Comparison of ENCODE assay signal across 17 cellular contexts in the genomic region with DNA sequence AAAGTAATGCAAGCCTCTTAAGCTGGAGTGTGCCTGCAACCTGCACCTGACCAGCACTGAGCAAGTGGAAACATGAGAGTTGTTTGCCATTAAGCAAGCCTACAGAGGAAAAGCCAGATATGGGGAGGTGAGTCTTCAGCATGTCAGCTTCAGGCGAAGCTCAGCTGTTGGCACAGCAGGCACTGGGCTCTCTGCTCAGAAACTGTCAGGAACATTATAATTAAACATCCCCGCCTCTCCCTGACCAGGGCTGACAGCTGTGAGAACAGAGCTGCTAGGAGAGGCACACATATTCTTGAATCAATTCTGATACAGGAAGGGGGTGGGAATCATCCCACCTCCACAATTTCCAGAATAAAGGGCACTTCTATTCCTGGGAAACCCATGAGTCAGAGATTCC. TPM values are rescaled to one million over a fixed set of nuclear protein-coding genes. Genes with fewer than 3 reads are reported as not detected.
DNase-seq lines count a peak whose midpoint lies in the region; ATAC-seq, FAIRE-seq and TF ChIP-seq lines count a peak whose summit lies in the region.
"Had no signal": no experiment of that assay in that cellular context is flagged by ENCODE, and none has a peak within 500 bp of the region (broad histone marks: within the 10 kb centered on the region; RNA-seq: fewer than 3 reads in every experiment).

No MANE protein-coding gene starts in this region.

- FAIRE-seq in bronchial epithelial cell (lab: Jason Lieb, UNC) = no peak
- FAIRE-seq: GM18507 had no signal

- ATAC-seq in GM18909 (IDR thresholded peaks at IDR 0.05; ENCODE audit: poor library complexity, unreplicated experiment) = no peak
- ATAC-seq in GM19397 (IDR thresholded peaks at IDR 0.05; ENCODE audit: unreplicated experiment) = no peak
- ATAC-seq: CD8-positive, alpha-beta T cell; HCT116; T-cell had no signal

- no peaks in the 10 kb centered on the region for H3K36me3 ChIP-seq in bronchial epithelial cell (ENCODE audit: control insufficient read depth, insufficient read depth, low read length)

- H3K27me3 ChIP-seq in bronchial epithelial cell (ENCODE audit: control insufficient read depth, insufficient read depth, low read length) = no peaks in the 10 kb centered on the region

- H3K4me3 ChIP-seq in bronchial epithelial cell (ENCODE audit: low read depth, low read length) = no peak overlapping the region

- no peak for TF ChIP-seq CTCF in bronchial epithelial cell (IDR thresholded peaks at IDR 0.05; ENCODE audit: insufficient read depth, low read length, severe bottlenecking)

- peak; percentile 50 for DNase-seq in COR-L47 (lab: John Stamatoyannopoulos, UW)
- peak; percentile 24 for DNase-seq in NCI-H128 (lab: John Stamatoyannopoulos, UW; ENCODE audit: unreplicated experiment)
- DNase-seq in NCI-H2171 (lab: John Stamatoyannopoulos, UW) = peak; percentile 15
- DNase-seq in bronchial epithelial cell (ENCODE audit: low read depth) = peak; percentile 25
- no peak for DNase-seq in central memory CD4-positive, alpha-beta T cell
- DNase-seq in DMS79 treated with DMSO at 0.1 percent for 48 hours (lab: John Stamatoyannopoulos, UW) = no peak
- DNase-seq: CD8-positive, alpha-beta T cell; MM.1S; NCI-H1436 treated with DMSO at 0.1 percent for 48 hours; T-cell; T1000 had no signal

RNA-seq across cellular contexts. Expression of a gene that starts 19.0 kb away (rescaled TPM):
- total RNA-seq in bronchial epithelial cell = not detected in 2 replicates
- total RNA-seq: CD8-positive, alpha-beta T cell; NCI-H460; SK-MEL-5; T-cell had no signal

Comparison
In these comparisons a context has a peak if more than half of its experiments do, and no peak if none do; other contexts are left out.
1. DNase-seq: peak in COR-L47 (single experiment), NCI-H128 (single experiment), NCI-H2171 (single experiment) and bronchial epithelial cell (single experiment); none in central memory CD4-positive, alpha-beta T cell (single experiment) and DMS79 treated with DMSO at 0.1 percent for 48 hours (single experiment).